Comparison of ENCODE assay signal across 13 cellular contexts in the genomic region with DNA sequence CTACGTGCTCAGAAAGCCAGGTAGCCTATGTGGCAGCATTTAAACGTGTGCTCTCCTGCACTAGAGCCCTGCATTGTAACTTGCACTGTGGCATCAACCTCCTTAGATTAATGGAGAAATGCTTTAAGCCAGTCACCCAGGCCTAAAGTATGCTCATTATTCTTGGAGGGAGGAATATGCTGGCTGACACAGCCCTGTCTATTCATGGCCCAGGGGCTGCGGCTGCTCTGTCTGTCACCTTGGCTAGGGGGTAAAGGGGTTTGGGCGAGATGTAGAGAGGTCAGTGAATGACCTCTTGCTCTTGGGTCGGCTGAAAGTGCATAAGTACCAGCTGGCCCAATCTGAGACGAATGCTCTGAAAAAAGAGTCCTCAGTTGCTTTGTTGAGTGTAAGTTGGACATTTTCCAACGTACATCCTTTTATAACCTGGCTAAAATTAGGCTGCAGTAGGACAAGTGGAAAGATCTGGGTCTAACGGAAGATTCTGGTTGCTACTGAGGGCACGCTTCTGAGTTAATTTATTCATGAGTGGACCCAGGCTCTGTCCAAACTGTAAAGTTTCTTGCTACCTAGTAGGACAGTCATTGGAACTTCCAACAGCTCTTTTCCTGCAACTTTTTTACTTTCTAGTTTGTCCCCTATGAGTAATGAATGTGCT.
A peak's percentile ranks its signal among the peaks of the same experiment; 100 is the strongest.
DNase-seq lines count a peak whose midpoint lies in the region; ATAC-seq and TF ChIP-seq lines count a peak whose summit lies in the region.
"Had no signal": no experiment of that assay in that cellular context is flagged by ENCODE, and none has a peak within 500 bp of the region (broad histone marks: within the 10 kb centered on the region; RNA-seq: fewer than 3 reads in every experiment).

No MANE protein-coding gene starts in this region.

- H3K4me3 ChIP-seq in left ventricle myocardium inferior, result no peak overlapping the region
- no peak overlapping the region for H3K4me3 ChIP-seq in lower leg skin (ENCODE audit: low read depth, poor library complexity, severe bottlenecking)

- 66 to 71% methylated on average over 9 of the region's 9 CpGs for WGBS in lower leg skin, 2 donors

- DNase-seq in DMS79 treated with DMSO at 0.1 percent for 48 hours (lab: John Stamatoyannopoulos, UW) (peak; percentile 9), DMS79 (lab: John Stamatoyannopoulos, UW) (no peak), Right ventricle myocardium superior (no peak), left ventricle myocardium inferior (no peak), midbrain (lab: John Stamatoyannopoulos, UW) (peak; percentile 1), lower leg skin (ENCODE audit: low spot score in 2 of 2) (no peak), NCI-H187 (lab: John Stamatoyannopoulos, UW) (no peak)
- DNase-seq: Caco-2; CD8-positive, alpha-beta memory T cell; HCEC 1CT; HFFc6 had no signal

- no peaks in the 10 kb centered on the region for H3K9me3 ChIP-seq in left ventricle myocardium inferior (replicated peaks)
- H3K9me3 ChIP-seq: Caco-2 had no signal

- no peak for TF ChIP-seq POLR2A in lower leg skin (IDR thresholded peaks at IDR 0.05)

- no peak for TF ChIP-seq CTCF in left ventricle myocardium inferior (IDR thresholded peaks at IDR 0.05; ENCODE audit: borderline replicate concordance)
- no peak for TF ChIP-seq CTCF in lower leg skin (IDR thresholded peaks at IDR 0.05)

- peak; percentile 84 for ATAC-seq in Right ventricle myocardium superior (ENCODE audit: poor library complexity)
- ATAC-seq: HepG2 had no signal

- peak overlapping the region; percentile 82 for H3K27ac ChIP-seq in left ventricle myocardium inferior (replicated peaks)
- H3K27ac ChIP-seq: 22Rv1 had no signal

- peaks cover 35% of the 10 kb centered on the region for H3K4me1 ChIP-seq in left ventricle myocardium inferior
- H3K4me1 ChIP-seq: Caco-2 had no signal

- intact Hi-C loops in Right ventricle myocardium superior (cut with DNase I) (no loop called here), left ventricle myocardium inferior (cut with micrococcal nuclease) (no loop called here), lower leg skin (cut with DNase I; ENCODE audit: low total_unique reads) (no loop called here)

- H3K27me3 ChIP-seq in left ventricle myocardium inferior (ENCODE audit: low read depth), result peaks cover 4% of the 10 kb centered on the region

- peaks cover 6% of the 10 kb centered on the region for H3K36me3 ChIP-seq in left ventricle myocardium inferior

Comparison
In these comparisons a context has a peak if more than half of its experiments do, and no peak if none do; other contexts are left out.
1. DNase-seq: peak in DMS79 treated with DMSO at 0.1 percent for 48 hours (single experiment) and midbrain (single experiment); none in DMS79 (single experiment), Right ventricle myocardium superior (single experiment), left ventricle myocardium inferior (single experiment), lower leg skin (0 of 2) and NCI-H187 (0 of 2).